Comparison of ENCODE assay signal across 25 cellular contexts in the genomic region with DNA sequence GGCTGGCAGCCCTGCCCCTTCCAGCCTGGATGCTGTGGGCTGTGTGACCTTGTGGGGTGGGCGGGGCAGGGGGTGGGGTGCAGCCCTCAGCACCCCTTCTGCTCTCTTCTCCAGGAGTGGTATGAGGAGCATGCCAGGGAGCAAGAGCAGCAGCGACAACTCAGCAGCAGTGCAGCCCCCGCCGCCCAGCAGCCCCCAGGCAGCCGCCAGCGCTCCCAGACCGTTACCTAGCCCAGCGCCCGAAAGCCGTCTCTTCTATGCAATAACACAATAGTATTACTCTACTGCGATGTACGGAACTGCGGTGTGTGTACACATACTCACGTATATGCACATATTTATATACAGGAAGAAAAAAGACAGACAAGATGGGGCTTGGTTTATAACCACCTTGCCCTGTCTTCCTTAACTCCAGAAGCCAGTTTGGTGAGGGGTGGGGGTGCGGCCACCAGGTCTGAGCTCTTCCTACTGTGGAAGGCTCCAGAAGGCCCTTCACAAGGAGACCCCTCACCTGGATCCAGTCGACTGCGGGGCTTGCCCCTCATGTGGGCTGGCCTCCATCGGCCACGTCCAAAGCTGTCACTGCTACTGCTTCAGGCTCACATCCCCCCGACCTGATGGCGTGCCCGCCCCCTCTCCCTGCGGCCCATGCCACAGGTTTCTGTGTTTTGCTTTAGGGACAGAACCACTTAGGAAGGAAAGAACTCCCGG.
"Had no signal": no experiment of that assay in that cellular context is flagged by ENCODE, and none has a peak within 500 bp of the region (broad histone marks: within the 10 kb centered on the region; RNA-seq: fewer than 3 reads in every experiment).

No MANE protein-coding gene starts in this region.

- H3K9me3 ChIP-seq: body of pancreas, neutrophil, ovary, suprapubic skin, tibial artery had no signal

- H3K27me3 ChIP-seq: body of pancreas, cardiac muscle cell, neutrophil, ovary, suprapubic skin, tibial artery had no signal

- ATAC-seq: activated CD8-positive, alpha-beta T cell treated with anti-CD3 and anti-CD28 coated beads, Interleukin-2, amount 10 ng/mL, durations not matched to agents 7 days and 5 days; body of pancreas; esophagus mucosa; T-cell had no signal

- H3K4me3 Mint-ChIP-seq: activated B cell treated with CpG ODN at 0.5 μM for 24 hours; activated CD8-positive, alpha-beta T cell treated with anti-CD3 and anti-CD28 coated beads, Interleukin-2, amount 10 ng/mL, durations not matched to agents 7 days and 5 days; mesothelial cell of epicardium; naive B cell; nephron progenitor cell; T-cell; T-helper 2 cell treated with Interferon-gamma antibody and Interleukin-4, amounts not matched to agents 5 μg/mL and 100 μg/mL, for 36 hours had no signal

- H3K36me3 ChIP-seq: cardiac muscle cell, ovary had no signal

- H3K27ac Mint-ChIP-seq: activated B cell treated with CpG ODN at 0.5 μM for 24 hours; activated CD8-positive, alpha-beta T cell treated with anti-CD3 and anti-CD28 coated beads, Interleukin-2, amount 10 ng/mL, durations not matched to agents 7 days and 5 days; nephron progenitor cell; progenitor cell of endocrine pancreas; T-cell; T-helper 2 cell treated with Interferon-gamma antibody and Interleukin-4, amounts not matched to agents 5 μg/mL and 100 μg/mL, for 36 hours had no signal

- H3K4me1 Mint-ChIP-seq: T-cell had no signal

- H3K4me2 ChIP-seq: smooth muscle cell had no signal

- H3K4me3 ChIP-seq: body of pancreas, cardiac muscle cell, ovary, smooth muscle cell, suprapubic skin, tibial artery had no signal

- H3K9me3 Mint-ChIP-seq: activated B cell treated with CpG ODN at 0.5 μM for 24 hours; mesothelial cell of epicardium; naive B cell; nephron progenitor cell; T-cell; T-helper 2 cell treated with Interferon-gamma antibody and Interleukin-4, amounts not matched to agents 5 μg/mL and 100 μg/mL, for 36 hours had no signal

- H3K27me3 Mint-ChIP-seq: activated B cell treated with CpG ODN at 0.5 μM for 24 hours, naive B cell, progenitor cell of endocrine pancreas, T-cell had no signal

- DNase-seq: activated B cell treated with CpG ODN at 0.5 μM for 24 hours; activated CD4-positive, alpha-beta T cell treated with anti-CD3 and anti-CD28 coated beads, Interleukin-2, amount 50 U/mL, for 1 hour; activated CD8-positive, alpha-beta T cell treated with anti-CD3 and anti-CD28 coated beads, Interleukin-2, amount 10 ng/mL, durations not matched to agents 7 days and 5 days; activated gamma-delta T cell; activated naive CD4-positive, alpha-beta T cell treated with anti-CD3 and anti-CD28 coated beads, Interleukin-2, amount 50 U/mL, for 16 hours; aorta; body of pancreas; cortex of kidney; foreskin fibroblast; head of caudate nucleus; naive B cell; nephron progenitor cell; ovary; stimulated activated CD4-positive, alpha-beta T cell treated with anti-CD3 and anti-CD28 coated beads, Interleukin-2, amount 100 ng/mL, for 24 hours; stimulated activated naive CD4-positive, alpha-beta T cell; T-cell; tibial artery had no signal

- H3K27ac ChIP-seq: body of pancreas, cardiac muscle cell, neutrophil, suprapubic skin had no signal
